8 cellular contexts compared by ENCODE assay signal in the genomic region with DNA sequence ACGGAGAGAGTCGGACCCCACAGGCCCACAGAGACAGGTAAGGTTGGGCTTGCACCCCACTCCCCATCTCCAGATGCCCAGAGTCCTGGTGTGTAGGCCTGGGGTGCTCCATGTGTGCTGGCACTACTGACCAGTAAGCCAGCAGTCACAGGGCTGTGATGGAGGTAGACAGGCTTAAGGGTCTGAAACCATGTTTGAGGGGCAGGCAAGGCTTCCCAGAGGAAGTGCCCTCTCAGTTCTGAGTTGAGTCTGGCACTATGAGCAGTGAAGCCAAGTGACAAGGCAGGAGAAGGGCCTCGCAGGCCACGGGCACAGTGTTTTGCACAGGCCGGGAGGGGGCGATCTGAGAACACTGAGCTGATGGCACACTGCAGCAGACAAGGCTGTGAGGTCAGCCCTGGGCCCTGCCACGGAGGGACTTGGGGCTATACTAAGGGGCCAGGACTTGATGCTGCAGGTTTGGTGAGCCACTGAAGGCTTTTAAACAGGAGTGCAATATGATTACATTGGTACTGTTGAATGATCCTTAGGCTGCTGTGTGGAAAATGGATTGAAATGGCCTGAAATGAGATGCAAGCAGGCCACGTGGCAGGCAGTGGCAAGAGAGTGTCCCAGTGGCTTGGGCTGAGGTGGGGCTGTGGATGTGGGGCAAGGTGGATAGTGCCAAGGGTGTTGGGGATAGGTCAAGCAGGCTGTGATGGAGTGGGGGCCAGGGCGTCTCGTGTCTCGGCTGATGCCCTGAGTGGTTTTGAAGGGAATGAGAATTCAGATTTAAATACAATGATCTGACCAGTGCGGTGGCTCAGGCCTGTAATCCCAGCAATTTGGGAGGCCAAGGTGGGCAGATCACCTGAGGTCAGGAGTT. TPM values are rescaled to one million over a fixed set of nuclear protein-coding genes. Genes with fewer than 3 reads are reported as not detected.
A peak's percentile ranks its signal among the peaks of the same experiment; 100 is the strongest.
DNase-seq lines count a peak whose midpoint lies in the region; ATAC-seq lines count a peak whose summit lies in the region.

No MANE protein-coding gene starts in this region.

- H3K27ac Mint-ChIP-seq in activated CD4-positive, alpha-beta memory T cell treated with anti-CD3 and anti-CD28 coated beads for 36 hours = peak overlapping the region; percentile 24

- H3K4me1 Mint-ChIP-seq in activated CD4-positive, alpha-beta memory T cell treated with anti-CD3 and anti-CD28 coated beads for 36 hours (ENCODE audit: low read depth) = peaks cover 2% of the 10 kb centered on the region

- intact Hi-C loops in activated CD4-positive, alpha-beta memory T cell treated with anti-CD3 and anti-CD28 coated beads for 36 hours (cut with micrococcal nuclease) = loop anchor here (1.0 kb wide), 2 partner anchors 135 to 243 kb away; no protein-coding TSS in a partner anchor

- no peaks in the 10 kb centered on the region for H3K27me3 Mint-ChIP-seq in activated CD4-positive, alpha-beta memory T cell treated with anti-CD3 and anti-CD28 coated beads for 36 hours

- CTCF ChIA-PET in activated CD4-positive, alpha-beta memory T cell treated with anti-CD3 and anti-CD28 coated beads for 36 hours (lab: Charles Lee) = interaction anchor here (0.7 to 6.1 kb wide), 13 partner anchors 9 to 244 kb away, joined by 3 to 60 read pairs (median 3); a partner anchor contains a TSS

- no peaks in the 10 kb centered on the region for H3K9me3 Mint-ChIP-seq in activated CD4-positive, alpha-beta memory T cell treated with anti-CD3 and anti-CD28 coated beads for 36 hours

- no peaks in the 10 kb centered on the region for H3K36me3 Mint-ChIP-seq in activated CD4-positive, alpha-beta memory T cell treated with anti-CD3 and anti-CD28 coated beads for 36 hours

- DNase-seq in GF-D8 (lab: John Stamatoyannopoulos, UW) (peak; percentile 21), NCI-H526 (lab: John Stamatoyannopoulos, UW) (peak; percentile 36 to 83), ecto neural progenitor cell (ENCODE audit: low spot score) (peak; percentile 83), medulla oblongata (ENCODE audit: extremely low spot score) (peak; percentile 65), NCI-H187 (lab: John Stamatoyannopoulos, UW) (no peak)
- peak; percentile 86 for DNase-seq in activated CD4-positive, alpha-beta memory T cell treated with anti-CD3 and anti-CD28 coated beads for 36 hours
- DNase-seq in stimulated activated CD8-positive, alpha-beta memory T cell treated with anti-CD3 and anti-CD28 coated beads, Interleukin-2, amount 100 ng/mL, for 48 hours (ENCODE audit: low read depth in 2 of 2) = peak; percentile 62 to 65

- POLR2A ChIA-PET in activated CD4-positive, alpha-beta memory T cell treated with anti-CD3 and anti-CD28 coated beads for 36 hours (lab: Charles Lee) = no interaction called here

- peak; percentile 70 for ATAC-seq in HG02571 (IDR thresholded peaks at IDR 0.05; ENCODE audit: unreplicated experiment)

- H3K4me3 Mint-ChIP-seq in activated CD4-positive, alpha-beta memory T cell treated with anti-CD3 and anti-CD28 coated beads for 36 hours = no peak overlapping the region

RNA-seq across cellular contexts. Expression of a gene that starts 20.3 kb away (rescaled TPM):
- under 1 TPM; 0.31 to 0.34 TPM for total RNA-seq in activated CD4-positive, alpha-beta memory T cell treated with anti-CD3 and anti-CD28 coated beads for 36 hours

RNA-seq across cellular contexts. Expression of a gene that starts 34.3 kb away (rescaled TPM):
- 10 to 100 TPM; 57.5 to 57.9 TPM for total RNA-seq in activated CD4-positive, alpha-beta memory T cell treated with anti-CD3 and anti-CD28 coated beads for 36 hours

RNA-seq across cellular contexts. Expression of a gene that starts 34.5 kb away (rescaled TPM):
- not detected for total RNA-seq in activated CD4-positive, alpha-beta memory T cell treated with anti-CD3 and anti-CD28 coated beads for 36 hours

RNA-seq across cellular contexts. Expression of a gene that starts 45.1 kb away (rescaled TPM):
- 1 to 10 TPM; 2.0 to 2.9 TPM for total RNA-seq in activated CD4-positive, alpha-beta memory T cell treated with anti-CD3 and anti-CD28 coated beads for 36 hours

Comparison
In these comparisons a context has a peak if more than half of its experiments do, and no peak if none do; other contexts are left out.
1. DNase-seq: peak in GF-D8 (single experiment), NCI-H526 (2 of 2), activated CD4-positive, alpha-beta memory T cell treated with anti-CD3 and anti-CD28 coated beads for 36 hours (single experiment), ecto neural progenitor cell (single experiment), medulla oblongata (single experiment) and stimulated activated CD8-positive, alpha-beta memory T cell treated with anti-CD3 and anti-CD28 coated beads, Interleukin-2, amount 100 ng/mL, for 48 hours (2 of 2); none in NCI-H187 (0 of 2).